Comparison of ENCODE assay signal across 10 cellular contexts in genomic region chr1:200625381-200625824, GRCh38. TPM values are rescaled to one million over a fixed set of nuclear protein-coding genes. Genes with fewer than 3 reads are reported as not detected.
DNase-seq lines count a peak whose midpoint lies in the region; ATAC-seq lines count a peak whose summit lies in the region.
"Had no signal": no experiment of that assay in that cellular context is flagged by ENCODE, and none has a peak within 500 bp of the region (broad histone marks: within the 10 kb centered on the region; RNA-seq: fewer than 3 reads in every experiment).

No MANE protein-coding gene starts in this region.

- peak overlapping the region; percentile 100 for H3K27ac Mint-ChIP-seq in activated T-cell treated with anti-CD3 and anti-CD28 coated beads, Interleukin-2, amount 50 U/mL, for 72 hours
- peak overlapping the region; percentile 90 for H3K27ac Mint-ChIP-seq in stimulated activated naive CD8-positive, alpha-beta T cell treated with anti-CD3 and anti-CD28 coated beads, Interleukin-15, Interleukin-2, amounts not matched to agents 100 ng/mL and 50 ng/mL, for 24 hours

- H3K4me3 Mint-ChIP-seq in activated T-cell treated with anti-CD3 and anti-CD28 coated beads, Interleukin-2, amount 50 U/mL, for 72 hours, result peak overlapping the region; percentile 31 to 41
- H3K4me3 Mint-ChIP-seq in stimulated activated naive CD8-positive, alpha-beta T cell treated with anti-CD3 and anti-CD28 coated beads, Interleukin-15, Interleukin-2, amounts not matched to agents 100 ng/mL and 50 ng/mL, for 24 hours, result peak overlapping the region; percentile 58

- no peaks in the 10 kb centered on the region for H3K36me3 Mint-ChIP-seq in activated T-cell treated with anti-CD3 and anti-CD28 coated beads, Interleukin-2, amount 50 U/mL, for 72 hours (ENCODE audit: insufficient read depth in 2 of 2)
- no peaks in the 10 kb centered on the region for H3K36me3 Mint-ChIP-seq in stimulated activated naive CD8-positive, alpha-beta T cell treated with anti-CD3 and anti-CD28 coated beads, Interleukin-15, Interleukin-2, amounts not matched to agents 100 ng/mL and 50 ng/mL, for 24 hours (ENCODE audit: low read depth)

- peak; percentile 67 to 72 for ATAC-seq in activated T-cell treated with anti-CD3 and anti-CD28 coated beads, Interleukin-2, amount 50 U/mL, for 72 hours (replicated peaks in 1 of 2)
- ATAC-seq in HG03575 (IDR thresholded peaks at IDR 0.05; ENCODE audit: extremely low read depth, insufficient number of reproducible peaks, low FRiP score, unreplicated experiment), result peak; percentile 11
- ATAC-seq in GM19324 (IDR thresholded peaks at IDR 0.05; ENCODE audit: low FRiP score, unreplicated experiment), result no peak
- ATAC-seq: upper lobe of right lung had no signal

- DNase-seq in activated T-cell treated with anti-CD3 and anti-CD28 coated beads, Interleukin-2, amount 50 U/mL, for 72 hours, result no peak
- DNase-seq in activated T-cell treated with anti-CD3 and anti-CD28 coated beads, Interleukin-2, amount 50 U/mL, for 48 hours, result no peak
- DNase-seq in amniotic epithelial cell (ENCODE audit: low read depth) (peak; percentile 59), NCI-H748 treated with DMSO at 0.1 percent for 48 hours (lab: John Stamatoyannopoulos, UW) (no peak), LoVo (ENCODE audit: low spot score) (no peak)
- DNase-seq: NCI-H1417 treated with DMSO at 0.1 percent for 48 hours, upper lobe of right lung had no signal

- no peaks in the 10 kb centered on the region for H3K9me3 Mint-ChIP-seq in activated T-cell treated with anti-CD3 and anti-CD28 coated beads, Interleukin-2, amount 50 U/mL, for 72 hours
- H3K9me3 Mint-ChIP-seq in stimulated activated naive CD8-positive, alpha-beta T cell treated with anti-CD3 and anti-CD28 coated beads, Interleukin-15, Interleukin-2, amounts not matched to agents 100 ng/mL and 50 ng/mL, for 24 hours, result no peaks in the 10 kb centered on the region

- H3K4me1 Mint-ChIP-seq in activated T-cell treated with anti-CD3 and anti-CD28 coated beads, Interleukin-2, amount 50 U/mL, for 72 hours (ENCODE audit: low read depth), result peaks cover 57% of the 10 kb centered on the region
- peaks cover 51% of the 10 kb centered on the region for H3K4me1 Mint-ChIP-seq in stimulated activated naive CD8-positive, alpha-beta T cell treated with anti-CD3 and anti-CD28 coated beads, Interleukin-15, Interleukin-2, amounts not matched to agents 100 ng/mL and 50 ng/mL, for 24 hours (ENCODE audit: low read depth)

- H3K27me3 Mint-ChIP-seq in activated T-cell treated with anti-CD3 and anti-CD28 coated beads, Interleukin-2, amount 50 U/mL, for 72 hours (ENCODE audit: low read depth), result peaks cover 17% of the 10 kb centered on the region
- peaks cover 4% of the 10 kb centered on the region for H3K27me3 Mint-ChIP-seq in stimulated activated naive CD8-positive, alpha-beta T cell treated with anti-CD3 and anti-CD28 coated beads, Interleukin-15, Interleukin-2, amounts not matched to agents 100 ng/mL and 50 ng/mL, for 24 hours

RNA-seq across cellular contexts. Expression of gene KIF14, which starts 4.9 kb away (rescaled TPM):
- total RNA-seq in activated T-cell treated with anti-CD3 and anti-CD28 coated beads, Interleukin-2, amount 50 U/mL, for 72 hours, result 10 to 100 TPM; 15.8 to 20.1 TPM

RNA-seq across cellular contexts. Expression of gene DDX59, which starts 44.3 kb away (rescaled TPM):
- 10 to 100 TPM; 26.5 to 35.8 TPM for total RNA-seq in activated T-cell treated with anti-CD3 and anti-CD28 coated beads, Interleukin-2, amount 50 U/mL, for 72 hours
